ENCODE assay signal across 13 cellular contexts in the genomic region with DNA sequence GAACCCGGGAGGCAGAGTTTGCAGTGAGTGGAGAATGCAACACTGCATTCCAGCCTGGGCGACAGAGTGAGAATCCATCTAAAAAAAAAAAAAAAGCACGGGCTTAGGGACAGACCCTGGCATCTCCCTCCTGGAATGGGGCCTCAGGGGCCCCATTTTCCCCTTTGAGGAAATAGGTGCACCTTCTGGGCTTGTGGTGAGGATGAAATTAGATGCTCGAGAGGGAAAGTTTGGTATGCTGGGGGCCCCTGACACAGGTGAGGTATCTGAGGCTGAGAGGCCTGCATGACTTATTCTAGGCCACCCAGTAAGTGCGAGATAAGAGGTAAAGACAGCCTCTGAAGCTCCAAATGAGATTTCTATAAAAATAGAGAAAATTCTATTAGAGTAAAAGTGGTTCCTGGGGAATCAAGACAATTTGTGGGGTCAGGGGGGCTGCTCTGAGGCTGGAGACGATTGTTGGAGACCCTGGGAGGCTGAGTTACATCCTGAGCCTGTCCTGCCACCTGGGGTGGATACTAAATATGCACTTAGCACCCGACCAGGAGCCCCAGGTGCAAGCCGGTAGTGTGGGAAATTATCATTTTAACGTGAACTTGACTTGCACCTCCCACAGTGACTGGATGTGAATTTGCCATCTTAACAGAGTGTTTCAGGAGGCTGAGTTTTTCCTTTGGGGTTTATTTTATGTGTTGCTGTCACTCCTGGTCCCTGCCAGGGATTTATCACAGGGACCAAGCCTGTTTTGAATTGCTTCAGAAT. TPM values are rescaled to one million over a fixed set of nuclear protein-coding genes. Genes with fewer than 3 reads are reported as not detected.
A peak's percentile ranks its signal among the peaks of the same experiment; 100 is the strongest.
DNase-seq lines count a peak whose midpoint lies in the region; ATAC-seq, FAIRE-seq and TF ChIP-seq lines count a peak whose summit lies in the region.
"Had no signal": no experiment of that assay in that cellular context is flagged by ENCODE, and none has a peak within 500 bp of the region (broad histone marks: within the 10 kb centered on the region; RNA-seq: fewer than 3 reads in every experiment).

No MANE protein-coding gene starts in this region.

- H3K27me3 Mint-ChIP-seq in endodermal cell (ENCODE audit: insufficient read depth) = peaks cover under 1% of the 10 kb centered on the region

- intact Hi-C loops in heart right ventricle (cut with DNase I) = loop anchor here (1.0 to 10.0 kb wide), 9 partner anchors 63 to 350 kb away; no protein-coding TSS in a partner anchor

- H3K27ac ChIP-seq in A549 (peak overlapping the region; percentile 77 to 79), HUES48 (ENCODE audit: low read depth, low read length) (peak overlapping the region; percentile 23), endodermal cell (ENCODE audit: low read depth, low read length) (no peak overlapping the region), neural cell (ENCODE audit: low read length) (no peak overlapping the region), heart right ventricle (no peak overlapping the region)
- H3K27ac ChIP-seq: PC-9 had no signal

- H3K4me1 ChIP-seq in A549 (peaks cover 24% of the 10 kb centered on the region), HUES48 (ENCODE audit: control insufficient read depth, insufficient read depth, low read length) (peaks cover 14% of the 10 kb centered on the region), endodermal cell (ENCODE audit: control insufficient read depth, insufficient read depth, low read length) (peaks cover 33% of the 10 kb centered on the region), heart right ventricle (peaks cover 0 to 32% (median 3%) of the 10 kb centered on the region in 9 donors)

- H3K4me1 Mint-ChIP-seq in endodermal cell = peaks cover 48% of the 10 kb centered on the region

- CTCF ChIA-PET in A549 (lab: Yijun Ruan, JAX) = interaction anchor here (0.6 to 9.8 kb wide), 53 partner anchors 8 to 487 kb away, joined by 3 to 207 read pairs (median 4); partner anchors contain the start of gene TSKU

- ATAC-seq in A549 (peak in 1 of 2 experiments; percentile 6; a peak in 2 of 6 replicates), heart right ventricle (no peak)

- TF ChIP-seq EP300 in A549 (IDR thresholded peaks at IDR 0.05) = no peak
- TF ChIP-seq EP300 in neural cell (conservative IDR thresholded peaks at IDR 0.05; ENCODE audit: poor library complexity, severe bottlenecking) = no peak

- H3K4me2 ChIP-seq in A549 = no peak overlapping the region; the same call in 2 of the 3 replicates
- H3K4me2 ChIP-seq in neural cell (ENCODE audit: low read length) = no peak overlapping the region
- H3K4me2 ChIP-seq: PC-9, SK-N-SH had no signal

- H3K36me3 ChIP-seq in HUES48 (ENCODE audit: control insufficient read depth, insufficient read depth, low read length) = no peaks in the 10 kb centered on the region
- no peaks in the 10 kb centered on the region for H3K36me3 ChIP-seq in endodermal cell (ENCODE audit: control insufficient read depth, insufficient read depth, low read length)
- no peaks in the 10 kb centered on the region for H3K36me3 ChIP-seq in neural cell (ENCODE audit: insufficient read depth, low read length)
- H3K36me3 ChIP-seq in heart right ventricle = no peaks in the 10 kb centered on the region

- POLR2A ChIA-PET in A549 (lab: Yijun Ruan, JAX) = interaction anchor here (0.8 to 1.1 kb wide), 9 partner anchors 27 to 102 kb away, joined by 3 to 5 read pairs (median 3); no protein-coding TSS in a partner anchor

- no peaks in the 10 kb centered on the region for H3K79me2 ChIP-seq in neural cell (replicated peaks; ENCODE audit: insufficient read depth, low read length)

- no peak for DNase-seq in A549 (ENCODE audit: low read depth in 1 of 2, low spot score in 1 of 2)
- peak; percentile 79 for DNase-seq in endodermal cell
- DNase-seq in heart right ventricle = no peak
- DNase-seq in NCI-H2029 treated with DMSO at 0.1 percent for 48 hours (lab: John Stamatoyannopoulos, UW) = no peak
- DNase-seq in NOMO-1 treated with dmso at 0.1 percent for 144 hours (lab: John Stamatoyannopoulos, UW; ENCODE audit: unreplicated experiment) = no peak
- DNase-seq: NCI-H187 treated with DMSO at 0.1 percent for 48 hours had no signal

- H3K9me3 ChIP-seq in A549 (no peaks in the 10 kb centered on the region), HUES48 (ENCODE audit: control insufficient read depth, insufficient read depth, low read length) (no peaks in the 10 kb centered on the region), endodermal cell (ENCODE audit: control insufficient read depth, low read length) (no peaks in the 10 kb centered on the region), neural cell (ENCODE audit: low read length) (no peaks in the 10 kb centered on the region), heart right ventricle (no peaks in the 10 kb centered on the region)
- H3K9me3 ChIP-seq: SK-N-SH had no signal

- H3K4me3 ChIP-seq in A549 (no peak overlapping the region), HUES48 (ENCODE audit: low read depth, low read length) (no peak overlapping the region), endodermal cell (ENCODE audit: low read length) (no peak overlapping the region), neural cell (ENCODE audit: low read length) (peak overlapping the region; percentile 16), heart right ventricle (no peak overlapping the region)
- H3K4me3 ChIP-seq: PC-9 had no signal

- no peaks in the 10 kb centered on the region for H3K9me2 ChIP-seq in neural cell (ENCODE audit: insufficient read depth, low read length)
- H3K9me2 ChIP-seq: SK-N-SH had no signal

- H3K9ac ChIP-seq in HUES48 (ENCODE audit: low read depth, low read length) (no peak overlapping the region), endodermal cell (ENCODE audit: extremely low read depth, low read length, poor library complexity, severe bottlenecking) (no peak overlapping the region), neural cell (ENCODE audit: low read length) (peak overlapping the region; percentile 20)
- H3K9ac ChIP-seq: SK-N-SH had no signal

- TF ChIP-seq CTCF in A549 (IDR thresholded peaks at IDR 0.05) (no peak), endodermal cell (conservative IDR thresholded peaks at IDR 0.05) (no peak), neural cell (IDR thresholded peaks at IDR 0.05; ENCODE audit: poor library complexity, severe bottlenecking) (no peak), heart right ventricle (IDR thresholded peaks at IDR 0.05) (no peak)

- H3K9me3 Mint-ChIP-seq in endodermal cell = no peaks in the 10 kb centered on the region

- H3K4me3 Mint-ChIP-seq in endodermal cell = no peak overlapping the region

- H4K20me1 ChIP-seq in neural cell (ENCODE audit: insufficient read depth) = no peaks in the 10 kb centered on the region

- no peak overlapping the region for H2AFZ ChIP-seq in neural cell (ENCODE audit: low read depth, low read length)
- H2AFZ ChIP-seq: PC-9 had no signal

- WGBS in A549 (ENCODE audit: missing lambda C conversion rate) = 69% methylated on average over 9 of the region's 9 CpGs
- WGBS in endodermal cell (ENCODE audit: insufficient coverage in 1 of 2, insufficient read length in 1 of 2), 2 experiments = 31 to 47% methylated on average over 4 to 9 of the region's 9 CpGs
- WGBS in heart right ventricle, 2 donors = 67 to 71% methylated on average over 9 of the region's 9 CpGs

- no peaks in the 10 kb centered on the region for H3F3A ChIP-seq in neural cell (ENCODE audit: insufficient read depth, low read length, poor library complexity, severe bottlenecking)

- no peaks in the 10 kb centered on the region for H3K36me3 Mint-ChIP-seq in endodermal cell (ENCODE audit: low read depth)

- TF ChIP-seq RAD21 in A549 (conservative IDR thresholded peaks at IDR 0.05 in 1 of 2, IDR thresholded peaks at IDR 0.05 in 1 of 2) (no peak), neural cell (conservative IDR thresholded peaks at IDR 0.05) (no peak)

- H3K27ac Mint-ChIP-seq in endodermal cell = peak overlapping the region; percentile 86

- H3K27me3 ChIP-seq in HUES48 (ENCODE audit: control insufficient read depth, insufficient read depth, low read length) (no peaks in the 10 kb centered on the region), endodermal cell (ENCODE audit: control insufficient read depth, insufficient read depth, low read length, poor library complexity, severe bottlenecking) (peaks cover 7% of the 10 kb centered on the region), neural cell (ENCODE audit: insufficient read depth, low read depth, low read length) (no peaks in the 10 kb centered on the region), heart right ventricle (peaks cover 0 to 5% (median 0%) of the 10 kb centered on the region in 7 donors)

- no peak for FAIRE-seq in A549 (lab: Jason Lieb, UNC)
- FAIRE-seq: G401.6, GM12891, GM19239 had no signal

- TF ChIP-seq POLR2A in A549 (IDR thresholded peaks at IDR 0.05; ENCODE audit: low read length) = no peak

TF ChIP-seq in A549, 52 proteins besides CTCF, POLR2A, EP300 and RAD21:
- no peak for TF ChIP-seq FOSB (CRISPR knock-in tag; IDR thresholded peaks at IDR 0.05)
- no peak for TF ChIP-seq TP53 (CRISPR knock-in tag; IDR thresholded peaks at IDR 0.05)
- TF ChIP-seq ZSCAN20 (CRISPR knock-in tag; IDR thresholded peaks at IDR 0.05) = no peak
TF ChIP-seq in A549: peak in this region for 0.

TF ChIP-seq in neural cell, 6 proteins besides CTCF, POLR2A, EP300 and RAD21 (continues in another document):
- no peak for TF ChIP-seq POLR2AphosphoS5 (IDR thresholded peaks at IDR 0.05)

RNA-seq across cellular contexts. Expression of gene TSKU, which starts 48.5 kb away (rescaled TPM):
- polyA plus RNA-seq in A549 (2011; rRNA removed) (164 and 188 TPM in 2 replicates), A549 (2017; fragmentation: RNase III; extraction: RNeasy Plus Mini Kit Qiagen cat#74134 plus additional on column Dnase treatment) (145 to 171 TPM (median 164 TPM) in 3 replicates), neural cell (3.5 and 6.5 TPM in 2 replicates), heart right ventricle (10 to 100 TPM in 1 of 2 donors, 1 to 10 TPM in 1; 6.6 to 13.7 TPM)
- polyA plus RNA-seq in A549 (2012; cell fraction: cytosol; rRNA removed) = 177 and 263 TPM in 2 replicates
- polyA plus RNA-seq in A549 (2012; cell fraction: nucleus; rRNA removed) = 271 and 323 TPM in 2 replicates
- polyA minus RNA-seq in A549 (2011; rRNA and poly(A)+ RNA removed) = 186 and 192 TPM in 2 replicates
- total RNA-seq in endodermal cell (100 to 1,000 TPM; 105 to 130 TPM), heart right ventricle (10 to 100 TPM in 4 of 10 donors, 1 to 10 TPM in 6; 3.0 to 21.9 (median 6.6) TPM)
- polyA plus RNA-seq in endodermal cell (2013, experiment 1 of 2) = 39.1 TPM
- 45.5 TPM for polyA plus RNA-seq in endodermal cell (2013, experiment 2 of 2)
- polyA minus RNA-seq in neural cell = 10.8 and 11.2 TPM in 2 replicates

Comparison
In these comparisons a context has a peak if more than half of its experiments do, and no peak if none do; other contexts are left out.
1. H3K27ac ChIP-seq: peak in A549 (2 of 2) and HUES48 (single experiment); none in endodermal cell (single experiment), neural cell (single experiment) and heart right ventricle (0 of 10).
2. RNA of gene TSKU, which starts 48.5 kb away (polyA plus RNA-seq): 145 to 323 TPM in A549; 6.6 to 13.7 TPM in heart right ventricle and 3.5 to 6.5 TPM in neural cell; every median in the first group is over 4 times any median in the second.